12 cellular contexts compared by ENCODE assay signal in the genomic region with DNA sequence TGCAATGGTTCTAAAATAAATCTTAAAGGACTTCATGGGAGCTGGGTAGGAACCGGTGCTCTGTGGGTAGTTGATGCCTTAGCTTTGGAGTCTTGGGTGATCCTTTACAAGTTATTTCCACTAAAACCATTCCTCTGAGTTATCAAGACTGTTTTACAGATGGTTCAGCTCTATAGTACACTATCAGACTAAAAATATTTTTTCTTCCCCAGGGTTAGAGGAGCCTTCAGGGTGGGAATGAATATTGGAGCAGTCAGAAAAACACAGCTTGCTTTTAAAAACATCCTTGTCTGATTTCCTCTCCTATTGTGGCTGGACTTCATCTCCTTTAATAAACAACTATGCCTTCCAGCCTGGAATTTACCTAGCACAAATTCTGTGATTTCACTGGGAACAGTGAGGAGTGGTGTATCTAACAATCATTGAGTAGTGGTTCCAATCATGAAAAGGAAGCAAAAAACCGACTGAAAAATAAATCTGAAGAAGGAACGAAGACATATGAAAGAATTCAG.
A peak's percentile ranks its signal among the peaks of the same experiment; 100 is the strongest.
DNase-seq lines count a peak whose midpoint lies in the region; ATAC-seq and TF ChIP-seq lines count a peak whose summit lies in the region.
"Had no signal": no experiment of that assay in that cellular context is flagged by ENCODE, and none has a peak within 500 bp of the region (broad histone marks: within the 10 kb centered on the region; RNA-seq: fewer than 3 reads in every experiment).

No MANE protein-coding gene starts in this region.

- H3K9me3 ChIP-seq in heart left ventricle = no peaks in the 10 kb centered on the region
- H3K9me3 ChIP-seq in endodermal cell (ENCODE audit: control insufficient read depth, low read length) = no peaks in the 10 kb centered on the region
- no peaks in the 10 kb centered on the region for H3K9me3 ChIP-seq in vagina

- H3K27me3 Mint-ChIP-seq in endodermal cell (ENCODE audit: insufficient read depth) = no peaks in the 10 kb centered on the region
- no peaks in the 10 kb centered on the region for H3K27me3 Mint-ChIP-seq in nephron (ENCODE audit: low read depth)
- no peaks in the 10 kb centered on the region for H3K27me3 Mint-ChIP-seq in activated CD4-positive, alpha-beta memory T cell treated with anti-CD3 and anti-CD28 coated beads for 36 hours
- H3K27me3 Mint-ChIP-seq: natural killer cell treated with Interleukin-12 subunit alpha and Interleukin-12 subunit beta and Interleukin-15 and Interleukin-18, amount 100 ng/mL, for 72 hours had no signal

- H3K4me1 ChIP-seq in heart left ventricle (peaks cover 3 to 85% (median 59%) of the 10 kb centered on the region in 12 donors), endodermal cell (ENCODE audit: control insufficient read depth, insufficient read depth, low read length) (peaks cover 12% of the 10 kb centered on the region), vagina (peaks cover 54% of the 10 kb centered on the region)

- H3K27me3 ChIP-seq in heart left ventricle (no peaks in the 10 kb centered on the region), endodermal cell (ENCODE audit: control insufficient read depth, insufficient read depth, low read length, poor library complexity, severe bottlenecking) (no peaks in the 10 kb centered on the region), vagina (no peaks in the 10 kb centered on the region)

- peak overlapping the region; percentile 2 to 81 (median 69) for H3K27ac ChIP-seq in heart left ventricle
- H3K27ac ChIP-seq in endodermal cell (ENCODE audit: low read depth, low read length) = peak overlapping the region; percentile 97
- peak overlapping the region; percentile 63 for H3K27ac ChIP-seq in vagina

- peaks cover 0 to 41% (median 5%) of the 10 kb centered on the region in 9 donors for H3K36me3 ChIP-seq in heart left ventricle
- no peaks in the 10 kb centered on the region for H3K36me3 ChIP-seq in endodermal cell (ENCODE audit: control insufficient read depth, insufficient read depth, low read length)
- H3K36me3 ChIP-seq in vagina = no peaks in the 10 kb centered on the region

- no peak overlapping the region for H3K9ac ChIP-seq in endodermal cell (ENCODE audit: extremely low read depth, low read length, poor library complexity, severe bottlenecking)

- no peak for TF ChIP-seq POLR2A in heart left ventricle (IDR thresholded peaks at IDR 0.05)
- no peak for TF ChIP-seq POLR2A in vagina (IDR thresholded peaks at IDR 0.05)

- peaks cover 11% of the 10 kb centered on the region for H3K4me1 Mint-ChIP-seq in endodermal cell
- peaks cover 45% of the 10 kb centered on the region for H3K4me1 Mint-ChIP-seq in nephron
- H3K4me1 Mint-ChIP-seq in activated CD4-positive, alpha-beta memory T cell treated with anti-CD3 and anti-CD28 coated beads for 36 hours (ENCODE audit: low read depth) = peaks cover 72% of the 10 kb centered on the region

- TF ChIP-seq CTCF in heart left ventricle (IDR thresholded peaks at IDR 0.05) = no peak
- TF ChIP-seq CTCF in endodermal cell (conservative IDR thresholded peaks at IDR 0.05) = no peak
- TF ChIP-seq CTCF in nephron (IDR thresholded peaks at IDR 0.05; ENCODE audit: unreplicated experiment in 3 of 3) = no peak
- TF ChIP-seq CTCF in vagina (IDR thresholded peaks at IDR 0.05) = no peak

- DNase-seq in heart left ventricle (no peak), cardiac septum (ENCODE audit: low spot score) (no peak), endodermal cell (no peak), vagina (ENCODE audit: extremely low spot score in 2 of 2) (no peak), glomerular visceral epithelial cell (ENCODE audit: extremely low spot score) (no peak)
- no peak for DNase-seq in activated CD4-positive, alpha-beta memory T cell treated with anti-CD3 and anti-CD28 coated beads for 36 hours
- DNase-seq in stimulated activated CD4-positive, alpha-beta T cell treated with anti-CD3 and anti-CD28 coated beads, Interleukin-4, amount 100 ng/mL, for 1 hour = no peak
- DNase-seq: immature natural killer cell had no signal

- H3K36me3 Mint-ChIP-seq in endodermal cell (ENCODE audit: low read depth) = no peaks in the 10 kb centered on the region
- peaks cover 12% of the 10 kb centered on the region for H3K36me3 Mint-ChIP-seq in nephron (ENCODE audit: low read depth)
- H3K36me3 Mint-ChIP-seq in activated CD4-positive, alpha-beta memory T cell treated with anti-CD3 and anti-CD28 coated beads for 36 hours = peaks cover 9% of the 10 kb centered on the region
- H3K36me3 Mint-ChIP-seq: natural killer cell treated with Interleukin-12 subunit alpha and Interleukin-12 subunit beta and Interleukin-15 and Interleukin-18, amount 100 ng/mL, for 72 hours had no signal

- CTCF ChIA-PET in activated CD4-positive, alpha-beta memory T cell treated with anti-CD3 and anti-CD28 coated beads for 36 hours (lab: Charles Lee) = interaction anchor here (0.7 to 1.3 kb wide), 3 partner anchors 17 to 35 kb away, joined by 3 to 5 read pairs (median 3); no protein-coding TSS in a partner anchor

- H3K27ac Mint-ChIP-seq in endodermal cell (no peak overlapping the region), nephron (peak overlapping the region; percentile 82 to 86 (median 85))
- no peak overlapping the region for H3K27ac Mint-ChIP-seq in activated CD4-positive, alpha-beta memory T cell treated with anti-CD3 and anti-CD28 coated beads for 36 hours
- H3K27ac Mint-ChIP-seq: activated T-helper 2 cell treated with anti-CD3 and anti-CD28 coated beads, Interferon-gamma antibody, Interleukin-2, Interleukin-4, amounts not matched to agents 10 μg/mL and 5 μg/mL and 100 μg/mL, durations not matched to agents 14 hours and 24 hours and 36 hours; natural killer cell treated with Interleukin-12 subunit alpha and Interleukin-12 subunit beta and Interleukin-15 and Interleukin-18, amount 100 ng/mL, for 72 hours had no signal

- no peaks in the 10 kb centered on the region for H3K9me3 Mint-ChIP-seq in endodermal cell
- no peaks in the 10 kb centered on the region for H3K9me3 Mint-ChIP-seq in nephron
- H3K9me3 Mint-ChIP-seq in activated CD4-positive, alpha-beta memory T cell treated with anti-CD3 and anti-CD28 coated beads for 36 hours = no peaks in the 10 kb centered on the region
- H3K9me3 Mint-ChIP-seq: immature natural killer cell had no signal

- H3K4me3 Mint-ChIP-seq in endodermal cell (no peak overlapping the region), nephron (no peak overlapping the region)
- no peak overlapping the region for H3K4me3 Mint-ChIP-seq in activated CD4-positive, alpha-beta memory T cell treated with anti-CD3 and anti-CD28 coated beads for 36 hours
- H3K4me3 Mint-ChIP-seq: immature natural killer cell; natural killer cell treated with Interleukin-12 subunit alpha and Interleukin-12 subunit beta and Interleukin-15 and Interleukin-18, amount 100 ng/mL, for 72 hours had no signal

- POLR2A ChIA-PET in activated CD4-positive, alpha-beta memory T cell treated with anti-CD3 and anti-CD28 coated beads for 36 hours (lab: Charles Lee) = no interaction called here

- no peak overlapping the region for H3K4me3 ChIP-seq in heart left ventricle
- H3K4me3 ChIP-seq in endodermal cell (ENCODE audit: low read length) = no peak overlapping the region
- no peak overlapping the region for H3K4me3 ChIP-seq in vagina
- H3K4me3 ChIP-seq: smooth muscle cell had no signal

- WGBS in heart left ventricle, 4 donors = 33 to 40% (median 37%) methylated on average over 3 of the region's 3 CpGs
- WGBS in endodermal cell (ENCODE audit: insufficient coverage in 1 of 2, insufficient read length in 1 of 2), 2 experiments = 87 to 100% methylated on average over 3 of the region's 3 CpGs

- intact Hi-C loops in heart left ventricle (cut with DNase I) (no loop called here), cardiac septum (cut with DNase I) (loop anchor here (2.0 kb wide), 1 partner anchor 18 kb away; no protein-coding TSS in a partner anchor), vagina (cut with DNase I) (no loop called here)
- intact Hi-C loops in activated CD4-positive, alpha-beta memory T cell treated with anti-CD3 and anti-CD28 coated beads for 36 hours (cut with micrococcal nuclease) = no loop called here

- peak in 1 of 4 donors; percentile 23 for ATAC-seq in heart left ventricle
- ATAC-seq: natural killer cell treated with Interleukin-12 subunit alpha and Interleukin-12 subunit beta and Interleukin-15 and Interleukin-18, amount 100 ng/mL, for 72 hours had no signal

Comparison
In these comparisons a context has a peak if more than half of its experiments do, and no peak if none do; other contexts are left out.
1. H3K27ac Mint-ChIP-seq: peak in nephron (3 of 3); none in endodermal cell (single experiment) and activated CD4-positive, alpha-beta memory T cell treated with anti-CD3 and anti-CD28 coated beads for 36 hours (single experiment).
2. Peak in every context shown above with its lines, with median percentiles within 50 percentile points of each other: H3K27ac ChIP-seq.